ENCODE assay signal across 1 cellular context in the genomic region with DNA sequence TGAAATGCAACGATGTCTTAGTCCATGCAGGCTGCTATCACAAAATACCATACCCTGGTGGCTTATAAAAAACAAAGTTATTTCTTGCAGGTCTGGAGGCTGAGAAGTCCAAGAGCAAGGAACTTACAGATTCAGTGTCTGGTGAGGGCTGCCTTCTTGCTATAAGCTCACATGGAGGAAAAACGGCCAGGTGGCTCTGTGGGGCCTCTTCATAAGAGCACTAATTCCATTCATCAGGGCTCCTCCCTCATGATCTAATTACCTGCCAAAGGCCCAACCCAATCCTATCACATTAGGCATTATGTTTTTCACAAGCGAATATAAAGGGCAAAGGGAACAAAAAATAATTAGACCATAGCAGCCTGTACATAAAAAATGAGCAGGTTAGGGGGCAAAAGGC.
TF ChIP-seq lines count a peak whose summit lies in the region.

No MANE protein-coding gene starts in this region.

TF ChIP-seq in IMR-90, 13 proteins besides CTCF, POLR2A, EP300 and RAD21:
- no peak for TF ChIP-seq RCOR1 (IDR thresholded peaks at IDR 0.05; ENCODE audit: insufficient replicate concordance, low read length)
- no peak for TF ChIP-seq MAZ (IDR thresholded peaks at IDR 0.05; ENCODE audit: borderline replicate concordance, low read depth, low read length)
- no peak for TF ChIP-seq NFE2L2 (IDR thresholded peaks at IDR 0.05; ENCODE audit: low read depth, low read length)
- TF ChIP-seq, protein P1, sequence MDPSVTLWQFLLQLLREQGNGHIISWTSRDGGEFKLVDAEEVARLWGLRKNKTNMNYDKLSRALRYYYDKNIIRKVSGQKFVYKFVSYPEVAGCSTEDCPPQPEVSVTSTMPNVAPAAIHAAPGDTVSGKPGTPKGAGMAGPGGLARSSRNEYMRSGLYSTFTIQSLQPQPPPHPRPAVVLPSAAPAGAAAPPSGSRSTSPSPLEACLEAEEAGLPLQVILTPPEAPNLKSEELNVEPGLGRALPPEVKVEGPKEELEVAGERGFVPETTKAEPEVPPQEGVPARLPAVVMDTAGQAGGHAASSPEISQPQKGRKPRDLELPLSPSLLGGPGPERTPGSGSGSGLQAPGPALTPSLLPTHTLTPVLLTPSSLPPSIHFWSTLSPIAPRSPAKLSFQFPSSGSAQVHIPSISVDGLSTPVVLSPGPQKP (IDR thresholded peaks at IDR 0.05; ENCODE audit: borderline replicate concordance, low read depth, low read length), result no peak
- no peak for TF ChIP-seq BHLHE40 (IDR thresholded peaks at IDR 0.05; ENCODE audit: low read depth, low read length)
- TF ChIP-seq MXI1 (IDR thresholded peaks at IDR 0.05; ENCODE audit: borderline replicate concordance, low read depth, low read length), result no peak
- TF ChIP-seq, protein P2, sequence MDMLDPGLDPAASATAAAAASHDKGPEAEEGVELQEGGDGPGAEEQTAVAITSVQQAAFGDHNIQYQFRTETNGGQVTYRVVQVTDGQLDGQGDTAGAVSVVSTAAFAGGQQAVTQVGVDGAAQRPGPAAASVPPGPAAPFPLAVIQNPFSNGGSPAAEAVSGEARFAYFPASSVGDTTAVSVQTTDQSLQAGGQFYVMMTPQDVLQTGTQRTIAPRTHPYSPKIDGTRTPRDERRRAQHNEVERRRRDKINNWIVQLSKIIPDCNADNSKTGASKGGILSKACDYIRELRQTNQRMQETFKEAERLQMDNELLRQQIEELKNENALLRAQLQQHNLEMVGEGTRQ (IDR thresholded peaks at IDR 0.05; ENCODE audit: low read depth, low read length), result no peak
- no peak for TF ChIP-seq CEBPB (IDR thresholded peaks at IDR 0.05; ENCODE audit: low read depth, low read length)
- no peak for TF ChIP-seq SMC3 (IDR thresholded peaks at IDR 0.05; ENCODE audit: low read depth, low read length)
- no peak for TF ChIP-seq MAFK (IDR thresholded peaks at IDR 0.05; ENCODE audit: low read depth, low read length)
- TF ChIP-seq RFX5 (IDR thresholded peaks at IDR 0.05; ENCODE audit: low read depth, low read length), result no peak
- TF ChIP-seq FOS (IDR thresholded peaks at IDR 0.05; ENCODE audit: low read depth, low read length), result no peak
